ENCODE assay signal across 9 cellular contexts in the genomic region with DNA sequence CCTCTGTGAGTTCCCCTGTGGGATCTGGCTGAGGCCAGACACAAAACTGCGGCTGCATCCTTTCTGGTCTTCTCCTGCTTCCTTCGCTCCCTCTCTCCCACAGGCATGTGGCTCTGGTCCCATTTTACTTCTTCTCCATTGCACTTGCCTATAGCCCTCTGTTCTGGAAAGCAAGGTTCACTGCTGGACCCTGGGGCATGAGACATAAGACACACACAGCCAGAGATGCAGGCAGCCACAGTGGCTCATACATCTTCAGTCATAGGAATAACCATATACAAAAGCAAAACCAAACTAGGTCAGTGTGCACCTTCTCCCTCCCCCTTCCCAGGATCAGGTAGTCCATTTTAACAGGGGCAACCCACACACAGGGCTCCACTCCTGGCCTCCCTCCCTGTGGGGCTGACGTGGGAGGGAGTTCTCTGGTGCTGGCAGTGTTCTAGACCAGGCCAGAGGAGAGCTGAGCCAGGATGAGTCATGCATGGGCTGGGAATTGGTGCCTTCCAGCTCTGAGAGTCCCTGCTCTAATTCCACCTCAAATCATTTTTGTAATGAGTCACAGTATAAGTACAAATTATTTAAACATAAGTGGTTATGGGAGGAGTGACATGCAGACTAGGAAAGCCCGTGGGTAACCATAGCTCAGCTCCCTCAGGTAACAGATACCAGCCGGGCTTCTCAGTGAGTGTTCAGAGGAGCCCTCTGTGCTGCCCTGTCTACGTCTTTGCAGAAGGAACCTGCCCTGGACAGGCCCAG. TPM values are rescaled to one million over a fixed set of nuclear protein-coding genes. Genes with fewer than 3 reads are reported as not detected.
DNase-seq lines count a peak whose midpoint lies in the region; ATAC-seq and TF ChIP-seq lines count a peak whose summit lies in the region.
"Had no signal": no experiment of that assay in that cellular context is flagged by ENCODE, and none has a peak within 500 bp of the region (broad histone marks: within the 10 kb centered on the region; RNA-seq: fewer than 3 reads in every experiment).

No MANE protein-coding gene starts in this region.

- peaks cover 19% of the 10 kb centered on the region for H3K4me1 Mint-ChIP-seq in nephron progenitor cell

- H3K27ac Mint-ChIP-seq in nephron progenitor cell = no peak overlapping the region

- H3K9me3 Mint-ChIP-seq in nephron progenitor cell = no peaks in the 10 kb centered on the region

- no peak overlapping the region for H3K4me3 Mint-ChIP-seq in nephron progenitor cell

- intact Hi-C loops in left ventricle myocardium superior (cut with micrococcal nuclease) = no loop called here

- H3K36me3 Mint-ChIP-seq in nephron progenitor cell (ENCODE audit: low read depth) = no peaks in the 10 kb centered on the region

- peak; percentile 20 for DNase-seq in NCI-H2029 (lab: John Stamatoyannopoulos, UW)
- no peak for DNase-seq in NCI-H2029 treated with DMSO at 0.1 percent for 48 hours (lab: John Stamatoyannopoulos, UW)
- DNase-seq in activated T-helper 9 cell treated with anti-CD3 and anti-CD28 coated beads, Interleukin-2, amount 50 U/mL, for 16 hours (ENCODE audit: low read depth) = peak; percentile 8
- DNase-seq in left ventricle myocardium superior = peak; percentile 68
- DNase-seq in stimulated activated CD4-positive, alpha-beta T cell treated with anti-CD3 and anti-CD28 coated beads, TNF-alpha, amount 100 ng/mL, for 24 hours (ENCODE audit: low read depth in 3 of 3) = peak in 2 of 3 experiments; percentile 5 to 6
- DNase-seq in NCI-H82 (lab: John Stamatoyannopoulos, UW) = no peak
- no peak for DNase-seq in nephron progenitor cell
- DNase-seq: esophagus squamous epithelium had no signal

- peaks cover 7% of the 10 kb centered on the region for H3K27me3 Mint-ChIP-seq in nephron progenitor cell (ENCODE audit: low read depth, poor library complexity)

- ATAC-seq in left ventricle myocardium superior (peak; percentile 97), HG03469 (IDR thresholded peaks at IDR 0.05; ENCODE audit: unreplicated experiment) (no peak)

- TF ChIP-seq CTCF in nephron progenitor cell (IDR thresholded peaks at IDR 0.05) = no peak

RNA-seq across cellular contexts. Expression of gene ASIC2, which starts 58.0 kb away (rescaled TPM):
- not detected for total RNA-seq in left ventricle myocardium superior

Comparison
In these comparisons a context has a peak if more than half of its experiments do, and no peak if none do; other contexts are left out.
1. DNase-seq: peak in NCI-H2029 (single experiment), activated T-helper 9 cell treated with anti-CD3 and anti-CD28 coated beads, Interleukin-2, amount 50 U/mL, for 16 hours (single experiment), left ventricle myocardium superior (single experiment) and stimulated activated CD4-positive, alpha-beta T cell treated with anti-CD3 and anti-CD28 coated beads, TNF-alpha, amount 100 ng/mL, for 24 hours (2 of 3); none in NCI-H2029 treated with DMSO at 0.1 percent for 48 hours (single experiment), NCI-H82 (single experiment) and nephron progenitor cell (single experiment).